In the genomic region with DNA sequence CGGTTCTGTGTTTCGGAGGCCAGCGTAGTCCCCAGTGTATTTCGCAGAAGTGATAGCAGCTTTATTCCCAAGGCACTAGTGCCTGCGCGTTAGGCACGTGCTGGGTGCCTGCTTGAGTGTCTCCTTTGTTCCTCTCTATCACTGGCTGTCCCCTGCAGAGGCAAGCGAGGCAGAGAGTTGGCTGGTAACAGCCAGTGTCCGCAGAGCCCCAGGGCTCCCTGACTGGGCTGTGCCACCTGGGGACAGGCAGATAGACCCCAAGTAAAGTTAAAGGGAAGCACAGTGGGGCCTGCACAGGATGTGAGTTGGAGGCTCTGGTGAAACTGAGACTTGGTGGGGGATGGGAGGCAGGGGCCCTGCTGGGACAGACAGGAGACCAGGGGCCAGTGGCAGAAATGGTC, we compare ENCODE assay signal across 19 cellular contexts. TPM values are rescaled to one million over a fixed set of nuclear protein-coding genes. Genes with fewer than 3 reads are reported as not detected.
DNase-seq lines count a peak whose midpoint lies in the region; ATAC-seq and TF ChIP-seq lines count a peak whose summit lies in the region.
"Had no signal": no experiment of that assay in that cellular context is flagged by ENCODE, and none has a peak within 500 bp of the region (broad histone marks: within the 10 kb centered on the region; RNA-seq: fewer than 3 reads in every experiment).

No MANE protein-coding gene starts in this region.

- H3K27me3 Mint-ChIP-seq in activated naive CD4-positive, alpha-beta T cell treated with anti-CD3 and anti-CD28 coated beads, Interleukin-2, amount 10 ng/mL, durations not matched to agents 7 days and 5 days, result peaks cover 12% of the 10 kb centered on the region
- H3K27me3 Mint-ChIP-seq in T-cell, result no peaks in the 10 kb centered on the region
- peaks cover 5 to 11% (median 5%) of the 10 kb centered on the region in 3 donors for H3K27me3 Mint-ChIP-seq in immature natural killer cell (ENCODE audit: low read depth in 3 of 3)

- peaks cover 8% of the 10 kb centered on the region for H3K36me3 Mint-ChIP-seq in activated naive CD4-positive, alpha-beta T cell treated with anti-CD3 and anti-CD28 coated beads, Interleukin-2, amount 10 ng/mL, durations not matched to agents 7 days and 5 days
- H3K36me3 Mint-ChIP-seq in T-cell, result peaks cover 14% of the 10 kb centered on the region
- peaks cover 0 to 13% (median 3%) of the 10 kb centered on the region in 3 donors for H3K36me3 Mint-ChIP-seq in immature natural killer cell
- H3K36me3 Mint-ChIP-seq: memory B cell had no signal

- no peak overlapping the region for H3K4me3 Mint-ChIP-seq in activated naive CD4-positive, alpha-beta T cell treated with anti-CD3 and anti-CD28 coated beads, Interleukin-2, amount 10 ng/mL, durations not matched to agents 7 days and 5 days
- H3K4me3 Mint-ChIP-seq in T-cell (peak overlapping the region in 1 of 3 donors; percentile 78), immature natural killer cell (peak overlapping the region; percentile 62 to 85 (median 82))
- H3K4me3 Mint-ChIP-seq: memory B cell had no signal

- no peak overlapping the region for H3K4me3 ChIP-seq in WERI-Rb-1 (ENCODE audit: low read depth, low read length)
- H3K4me3 ChIP-seq: MG63, PC-9, transverse colon had no signal

- H3K4me1 Mint-ChIP-seq in activated naive CD4-positive, alpha-beta T cell treated with anti-CD3 and anti-CD28 coated beads, Interleukin-2, amount 10 ng/mL, durations not matched to agents 7 days and 5 days, result peaks cover 70% of the 10 kb centered on the region
- H3K4me1 Mint-ChIP-seq in T-cell, result peaks cover 86 to 88% (median 86%) of the 10 kb centered on the region in 3 donors
- H3K4me1 Mint-ChIP-seq in immature natural killer cell, result peaks cover 79 to 82% of the 10 kb centered on the region in 2 donors
- H3K4me1 Mint-ChIP-seq: memory B cell had no signal

- DNase-seq in activated naive CD4-positive, alpha-beta T cell treated with anti-CD3 and anti-CD28 coated beads, Interleukin-2, amount 10 ng/mL, durations not matched to agents 7 days and 5 days, result no peak
- DNase-seq in activated naive CD4-positive, alpha-beta T cell treated with Interleukin-2 at 50 U/mL for 16 hours, result no peak
- DNase-seq in T-cell, result no peak
- DNase-seq in immature natural killer cell, result no peak
- DNase-seq in WERI-Rb-1, result no peak
- no peak for DNase-seq in H4 (ENCODE audit: low spot score)
- DNase-seq: central memory CD4-positive, alpha-beta T cell; MG63; NCI-H1694 treated with DMSO at 0.1 percent for 48 hours; NCI-H526; PC-9; stimulated activated CD4-positive, alpha-beta T cell treated with anti-CD3 and anti-CD28 coated beads, Interleukin-4, amount 100 ng/mL, for 1 hour; transverse colon had no signal

- POLR2A ChIA-PET in T-cell (lab: Charles Lee), result no interaction called here

- no peak for TF ChIP-seq CTCF in WERI-Rb-1 (IDR thresholded peaks at IDR 0.05; ENCODE audit: low read depth, low read length)

- H3K27ac ChIP-seq in temporal lobe (ENCODE audit: low read depth, low read length), result peak overlapping the region; percentile 10
- H3K27ac ChIP-seq in WERI-Rb-1, result no peak overlapping the region
- H3K27ac ChIP-seq: neutrophil, PC-9, transverse colon had no signal

- ATAC-seq in T-cell (replicated peaks in 1 of 4), result no peak
- ATAC-seq in HG02571 (IDR thresholded peaks at IDR 0.05; ENCODE audit: unreplicated experiment), result no peak
- ATAC-seq: sciatic nerve had no signal

- H3K36me3 ChIP-seq in WERI-Rb-1, result no peaks in the 10 kb centered on the region
- H3K36me3 ChIP-seq: MG63, neutrophil, transverse colon had no signal

- no peaks in the 10 kb centered on the region for H3K27me3 ChIP-seq in WERI-Rb-1 (ENCODE audit: insufficient read depth, low read depth, severe bottlenecking)
- H3K27me3 ChIP-seq: MG63, transverse colon had no signal

- CTCF ChIA-PET in activated naive CD4-positive, alpha-beta T cell treated with anti-CD3 and anti-CD28 coated beads, Interleukin-2, amount 10 ng/mL, durations not matched to agents 7 days and 5 days (lab: Charles Lee), result no interaction called here
- CTCF ChIA-PET in T-cell (lab: Charles Lee), result no interaction called here

- peaks cover 3% of the 10 kb centered on the region for H3K9me3 Mint-ChIP-seq in activated naive CD4-positive, alpha-beta T cell treated with anti-CD3 and anti-CD28 coated beads, Interleukin-2, amount 10 ng/mL, durations not matched to agents 7 days and 5 days
- H3K9me3 Mint-ChIP-seq in T-cell (no peaks in the 10 kb centered on the region), immature natural killer cell (peaks cover 0 to 2% (median 0%) of the 10 kb centered on the region in 6 donors)
- H3K9me3 Mint-ChIP-seq: activated naive CD4-positive, alpha-beta T cell treated with anti-CD3 and anti-CD28 coated beads, Interleukin-2, amount 50 U/mL, for 72 hours had no signal

- peak overlapping the region; percentile 81 for H3K27ac Mint-ChIP-seq in activated naive CD4-positive, alpha-beta T cell treated with anti-CD3 and anti-CD28 coated beads, Interleukin-2, amount 10 ng/mL, durations not matched to agents 7 days and 5 days
- H3K27ac Mint-ChIP-seq in T-cell, result peak overlapping the region; percentile 94 to 95
- H3K27ac Mint-ChIP-seq in immature natural killer cell, result peak overlapping the region; percentile 94 to 98 (median 96)
- H3K27ac Mint-ChIP-seq: memory B cell had no signal

- no peaks in the 10 kb centered on the region for H3K9me3 ChIP-seq in WERI-Rb-1 (ENCODE audit: severe bottlenecking)
- H3K9me3 ChIP-seq: MG63, neutrophil, transverse colon had no signal

RNA-seq across cellular contexts. Expression of gene APBA2, which starts 50.7 kb away (rescaled TPM):
- total RNA-seq in T-cell, result 100 to 1,000 TPM in 2 of 5 donors, 10 to 100 TPM in 3; 78.9 to 118 (median 94.9) TPM
- polyA plus RNA-seq in immature natural killer cell, result 10 to 100 TPM; 24.4 to 68.7 (median 25.4) TPM
- total RNA-seq in temporal lobe, result 91.7 TPM
- total RNA-seq in H4 (2014; rRNA removed; shearing (Covaris generic)), result 13.2 and 17.7 TPM in 2 replicates
- total RNA-seq: PC-9 had no signal
